In genomic region chr20:23640018-23640872, GRCh38 we compare ENCODE assay signal across 1 cellular context.
TF ChIP-seq lines count a peak whose summit lies in the region.

No MANE protein-coding gene starts in this region.

TF ChIP-seq in HepG2, 621 proteins besides CTCF, POLR2A, EP300 and RAD21 (continues in another document):
- TF ChIP-seq ELF3 (CRISPR knock-in tag; IDR thresholded peaks at IDR 0.05) (peak; percentile 31; the same call in 1 of the 2 replicates), PAWR (CRISPR knock-in tag; IDR thresholded peaks at IDR 0.05; ENCODE audit: borderline replicate concordance) (no peak), ERF (CRISPR knock-in tag; IDR thresholded peaks at IDR 0.05) (peak; percentile 37; the same call in 1 of the 2 replicates), ATRX (CRISPR knock-in tag; IDR thresholded peaks at IDR 0.05; ENCODE audit: borderline replicate concordance) (no peak), BCL6 (CRISPR knock-in tag; IDR thresholded peaks at IDR 0.05) (peak; percentile 43; the same call in 1 of the 2 replicates), ETV5 (CRISPR knock-in tag; IDR thresholded peaks at IDR 0.05; ENCODE audit: borderline replicate concordance) (no peak), ATF2 (CRISPR knock-in tag; IDR thresholded peaks at IDR 0.05) (no peak; the same call in 1 of the 2 replicates), KMT2B (CRISPR knock-in tag; IDR thresholded peaks at IDR 0.05) (peak; percentile 22; the same call in 1 of the 2 replicates), NFE2 (CRISPR knock-in tag; IDR thresholded peaks at IDR 0.05) (0 out of 2 replicates have a peak, but pooled peaks have one; percentile 1), ZNF629 (CRISPR knock-in tag; conservative IDR thresholded peaks at IDR 0.05) (no peak), RFXANK (CRISPR knock-in tag; IDR thresholded peaks at IDR 0.05) (no peak), ZNF574 (CRISPR knock-in tag; IDR thresholded peaks at IDR 0.05) (0 out of 2 replicates have a peak, but pooled peaks have one; percentile 14), ZNF546 (CRISPR knock-in tag; conservative IDR thresholded peaks at IDR 0.05) (peak; percentile 16; the same call in 1 of the 2 replicates), BRD4 (CRISPR knock-in tag; IDR thresholded peaks at IDR 0.05) (peak; percentile 2; the same call in 1 of the 2 replicates), FLYWCH1 (CRISPR knock-in tag; IDR thresholded peaks at IDR 0.05) (no peak), YY1 (IDR thresholded peaks at IDR 0.05; ENCODE audit: insufficient read depth, insufficient replicate concordance, low read depth, low read length) (peak; percentile 38), MLXIP (CRISPR knock-in tag; IDR thresholded peaks at IDR 0.05; ENCODE audit: borderline replicate concordance) (0 out of 2 replicates have a peak, but pooled peaks have one; percentile 32), ZNF644 (CRISPR knock-in tag; IDR thresholded peaks at IDR 0.05; ENCODE audit: low read depth) (peak; percentile 38; the same call in 1 of the 2 replicates), ZBTB4 (CRISPR knock-in tag; IDR thresholded peaks at IDR 0.05; ENCODE audit: borderline replicate concordance) (peak; percentile 19; the same call in 1 of the 2 replicates), GLI4 (CRISPR knock-in tag; IDR thresholded peaks at IDR 0.05; ENCODE audit: borderline replicate concordance) (0 out of 2 replicates have a peak, but pooled peaks have one; percentile 49), KDM5B (CRISPR knock-in tag; IDR thresholded peaks at IDR 0.05; ENCODE audit: borderline replicate concordance) (peak; percentile 14; the same call in 1 of the 2 replicates), NR2C2 (CRISPR knock-in tag; IDR thresholded peaks at IDR 0.05; ENCODE audit: borderline replicate concordance) (0 out of 2 replicates have a peak, but pooled peaks have one; percentile 15), ZBTB26 (CRISPR knock-in tag; IDR thresholded peaks at IDR 0.05; ENCODE audit: borderline replicate concordance) (no peak; the same call in 1 of the 2 replicates), UBTF (CRISPR knock-in tag; IDR thresholded peaks at IDR 0.05) (peak; percentile 50), EHMT2 (IDR thresholded peaks at IDR 0.05; ENCODE audit: borderline replicate concordance, low read depth, low read length) (0 out of 2 replicates have a peak, but pooled peaks have one; percentile 28), HOXA3 (CRISPR knock-in tag; IDR thresholded peaks at IDR 0.05) (peak; percentile 39; the same call in 1 of the 2 replicates), KLF12 (CRISPR knock-in tag; IDR thresholded peaks at IDR 0.05; ENCODE audit: borderline replicate concordance) (peak; percentile 35; the same call in 1 of the 2 replicates), NR2F1 (CRISPR knock-in tag; IDR thresholded peaks at IDR 0.05) (peak in 1 of 2 experiments; percentile 27; a peak in 1 of 4 replicates), THRA (CRISPR knock-in tag; IDR thresholded peaks at IDR 0.05; ENCODE audit: borderline replicate concordance) (peak; percentile 46; the same call in 1 of the 2 replicates), SYNCRIP (IDR thresholded peaks at IDR 0.05; ENCODE audit: insufficient read depth, low read depth, low read length) (no peak), SOX5 (CRISPR knock-in tag; IDR thresholded peaks at IDR 0.05; ENCODE audit: borderline replicate concordance) (peak; percentile 68; the same call in 1 of the 2 replicates), MBNL3 (CRISPR knock-in tag; conservative IDR thresholded peaks at IDR 0.05) (no peak), ZNF674 (CRISPR knock-in tag; IDR thresholded peaks at IDR 0.05; ENCODE audit: low read depth) (no peak), IKZF4 (CRISPR knock-in tag; IDR thresholded peaks at IDR 0.05; ENCODE audit: borderline replicate concordance, low read depth, not compliant biosample characterization) (peak; percentile 12), MXD1 (CRISPR knock-in tag; IDR thresholded peaks at IDR 0.05) (peak; percentile 74; the same call in 1 of the 2 replicates), ZBTB8A (CRISPR knock-in tag; IDR thresholded peaks at IDR 0.05; ENCODE audit: borderline replicate concordance, low read depth) (no peak; the same call in 1 of the 2 replicates), HNRNPL (IDR thresholded peaks at IDR 0.05; ENCODE audit: low read depth, low read length) (peak; percentile 76; the same call in 1 of the 2 replicates), RCOR2 (CRISPR knock-in tag; IDR thresholded peaks at IDR 0.05) (0 out of 2 replicates have a peak, but pooled peaks have one; percentile 27), HNRNPH1 (optimal IDR thresholded peaks at IDR 0.05; ENCODE audit: low read depth, low read length) (no peak), HNF1B (CRISPR knock-in tag; IDR thresholded peaks at IDR 0.05) (peak; percentile 30; the same call in 1 of the 2 replicates), ZNF563 (CRISPR knock-in tag; IDR thresholded peaks at IDR 0.05) (0 out of 2 replicates have a peak, but pooled peaks have one; percentile 50), GABPB1 (CRISPR knock-in tag; IDR thresholded peaks at IDR 0.05) (peak; percentile 37; the same call in 1 of the 2 replicates)
